30 cellular contexts compared by ENCODE assay signal in genomic region chr15:50803479-50803878, GRCh38.
"Had no signal": no experiment of that assay in that cellular context is flagged by ENCODE, and none has a peak within 500 bp of the region (broad histone marks: within the 10 kb centered on the region; RNA-seq: fewer than 3 reads in every experiment).

No MANE protein-coding gene starts in this region.

- H3K9me3 Mint-ChIP-seq: activated CD4-positive, alpha-beta memory T cell treated with anti-CD3 and anti-CD28 coated beads for 36 hours; activated CD4-positive, alpha-beta T cell treated with anti-CD3 and anti-CD28 coated beads, Interleukin-2, amount 10 ng/mL, durations not matched to agents 24 days and 14 days; activated naive CD4-positive, alpha-beta T cell treated with anti-CD3 and anti-CD28 coated beads, Interleukin-2, amount 50 U/mL, for 24 hours; activated naive CD8-positive, alpha-beta T cell treated with anti-CD3 and anti-CD28 coated beads for 36 hours; activated naive CD8-positive, alpha-beta T cell treated with anti-CD3 and anti-CD28 coated beads, Interleukin-2, amount 50 U/mL, for 24 hours; activated T-helper 1 cell treated with anti-CD3 and anti-CD28 coated beads, Interleukin-12 subunit alpha, Interleukin-12 subunit beta, Interleukin-2, Interleukin-4 antibody, amounts not matched to agents 30 ng/mL and 10 ng/mL and 1 ng/mL, durations not matched to agents 14 hours and 24 hours and 36 hours; T-helper 2 cell treated with Interferon-gamma antibody and Interleukin-4, amounts not matched to agents 5 μg/mL and 100 μg/mL, for 36 hours had no signal

- DNase-seq: activated CD4-positive, alpha-beta memory T cell treated with anti-CD3 and anti-CD28 coated beads for 36 hours; activated CD4-positive, alpha-beta T cell treated with anti-CD3 and anti-CD28 coated beads for 36 hours; activated CD4-positive, alpha-beta T cell treated with anti-CD3 and anti-CD28 coated beads, Interleukin-2, amount 10 ng/mL, durations not matched to agents 24 days and 14 days; activated CD4-positive, CD25-positive, alpha-beta regulatory T cell; activated CD4-positive, CD25-positive, alpha-beta regulatory T cell treated with anti-CD3 and anti-CD28 coated beads, Interleukin-2, amount 50 U/mL, for 72 hours; activated CD8-positive, alpha-beta memory T cell treated with anti-CD3 and anti-CD28 coated beads, Interleukin-2, amount 10 ng/mL, durations not matched to agents 7 days and 5 days; activated CD8-positive, alpha-beta memory T cell treated with anti-CD3 and anti-CD28 coated beads, Interleukin-2, amount 50 U/mL, for 4 hours; activated CD8-positive, alpha-beta T cell treated with anti-CD3 and anti-CD28 coated beads, Interleukin-2, amount 10 ng/mL, durations not matched to agents 7 days and 5 days; activated gamma-delta T cell; activated naive CD4-positive, alpha-beta T cell; activated naive CD8-positive, alpha-beta T cell treated with anti-CD3 and anti-CD28 coated beads for 36 hours; activated naive CD8-positive, alpha-beta T cell treated with anti-CD3 and anti-CD28 coated beads, Interleukin-2, amount 50 U/mL, for 24 hours; activated T-cell treated with anti-CD3 and anti-CD28 coated beads, Interleukin-2, amount 50 U/mL, for 1 hour; activated T-cell treated with anti-CD3 and anti-CD28 coated beads, Interleukin-2, amount 50 U/mL, for 48 hours; adrenal gland; amygdala; aorta; body of pancreas; caudate nucleus; effector CD8-positive, alpha-beta T cell; esophagus squamous epithelium; foreskin melanocyte; head of caudate nucleus; T-helper 1 cell; T-helper 17 cell; T1000 had no signal

- ATAC-seq: activated CD4-positive, alpha-beta T cell treated with anti-CD3 and anti-CD28 coated beads for 36 hours; activated CD8-positive, alpha-beta memory T cell treated with anti-CD3 and anti-CD28 coated beads, Interleukin-2, amount 10 ng/mL, durations not matched to agents 7 days and 5 days; activated CD8-positive, alpha-beta T cell treated with anti-CD3 and anti-CD28 coated beads, Interleukin-2, amount 10 ng/mL, durations not matched to agents 7 days and 5 days; activated naive CD8-positive, alpha-beta T cell treated with anti-CD3 and anti-CD28 coated beads, Interleukin-2, amount 50 U/mL, for 24 hours; body of pancreas; gastroesophageal sphincter; T-helper 17 cell had no signal

- H3K4me1 Mint-ChIP-seq: activated CD4-positive, alpha-beta T cell treated with anti-CD3 and anti-CD28 coated beads, Interleukin-2, amount 10 ng/mL, durations not matched to agents 24 days and 14 days; activated CD8-positive, alpha-beta memory T cell treated with anti-CD3 and anti-CD28 coated beads, Interleukin-2, amount 10 ng/mL, durations not matched to agents 7 days and 5 days; activated naive CD4-positive, alpha-beta T cell treated with anti-CD3 and anti-CD28 coated beads, Interleukin-2, amount 50 U/mL, for 24 hours; activated naive CD8-positive, alpha-beta T cell treated with anti-CD3 and anti-CD28 coated beads, Interleukin-2, amount 50 U/mL, for 24 hours; T-helper 17 cell had no signal

- H3K4me3 Mint-ChIP-seq: activated CD4-positive, alpha-beta memory T cell treated with anti-CD3 and anti-CD28 coated beads for 36 hours; activated CD4-positive, alpha-beta T cell treated with anti-CD3 and anti-CD28 coated beads for 36 hours; activated CD4-positive, alpha-beta T cell treated with anti-CD3 and anti-CD28 coated beads, Interleukin-2, amount 10 ng/mL, durations not matched to agents 24 days and 14 days; activated CD8-positive, alpha-beta memory T cell treated with anti-CD3 and anti-CD28 coated beads, Interleukin-2, amount 10 ng/mL, durations not matched to agents 7 days and 5 days; activated CD8-positive, alpha-beta T cell treated with anti-CD3 and anti-CD28 coated beads, Interleukin-2, amount 10 ng/mL, durations not matched to agents 7 days and 5 days; activated naive CD4-positive, alpha-beta T cell treated with anti-CD3 and anti-CD28 coated beads, Interleukin-2, amount 50 U/mL, for 24 hours; activated naive CD8-positive, alpha-beta T cell treated with anti-CD3 and anti-CD28 coated beads for 36 hours; activated naive CD8-positive, alpha-beta T cell treated with anti-CD3 and anti-CD28 coated beads, Interleukin-2, amount 50 U/mL, for 24 hours; activated T-helper 1 cell treated with anti-CD3 and anti-CD28 coated beads, Interleukin-12 subunit alpha, Interleukin-12 subunit beta, Interleukin-2, Interleukin-4 antibody, amounts not matched to agents 30 ng/mL and 10 ng/mL and 1 ng/mL, durations not matched to agents 14 hours and 24 hours and 36 hours; T-helper 17 cell; T-helper 2 cell treated with Interferon-gamma antibody and Interleukin-4, amounts not matched to agents 5 μg/mL and 100 μg/mL, for 36 hours had no signal

- H3K27ac Mint-ChIP-seq: activated CD4-positive, alpha-beta memory T cell treated with anti-CD3 and anti-CD28 coated beads for 36 hours; activated CD4-positive, alpha-beta T cell treated with anti-CD3 and anti-CD28 coated beads for 36 hours; activated CD4-positive, alpha-beta T cell treated with anti-CD3 and anti-CD28 coated beads, Interleukin-2, amount 10 ng/mL, durations not matched to agents 24 days and 14 days; activated CD8-positive, alpha-beta memory T cell treated with anti-CD3 and anti-CD28 coated beads, Interleukin-2, amount 10 ng/mL, durations not matched to agents 7 days and 5 days; activated CD8-positive, alpha-beta T cell treated with anti-CD3 and anti-CD28 coated beads, Interleukin-2, amount 10 ng/mL, durations not matched to agents 7 days and 5 days; activated naive CD4-positive, alpha-beta T cell treated with anti-CD3 and anti-CD28 coated beads, Interleukin-2, amount 50 U/mL, for 24 hours; activated naive CD8-positive, alpha-beta T cell treated with anti-CD3 and anti-CD28 coated beads for 36 hours; activated naive CD8-positive, alpha-beta T cell treated with anti-CD3 and anti-CD28 coated beads, Interleukin-2, amount 50 U/mL, for 24 hours; activated T-helper 1 cell treated with anti-CD3 and anti-CD28 coated beads, Interleukin-12 subunit alpha, Interleukin-12 subunit beta, Interleukin-2, Interleukin-4 antibody, amounts not matched to agents 30 ng/mL and 10 ng/mL and 1 ng/mL, durations not matched to agents 14 hours and 24 hours and 36 hours; T-helper 17 cell; T-helper 2 cell treated with Interferon-gamma antibody and Interleukin-4, amounts not matched to agents 5 μg/mL and 100 μg/mL, for 36 hours had no signal

- H3K36me3 Mint-ChIP-seq: activated CD4-positive, alpha-beta memory T cell treated with anti-CD3 and anti-CD28 coated beads for 36 hours; activated CD8-positive, alpha-beta memory T cell treated with anti-CD3 and anti-CD28 coated beads, Interleukin-2, amount 10 ng/mL, durations not matched to agents 7 days and 5 days; activated naive CD4-positive, alpha-beta T cell treated with anti-CD3 and anti-CD28 coated beads, Interleukin-2, amount 50 U/mL, for 24 hours; activated naive CD8-positive, alpha-beta T cell treated with anti-CD3 and anti-CD28 coated beads for 36 hours had no signal

- H3K27me3 Mint-ChIP-seq: activated CD4-positive, alpha-beta memory T cell treated with anti-CD3 and anti-CD28 coated beads for 36 hours; activated CD4-positive, alpha-beta T cell treated with anti-CD3 and anti-CD28 coated beads for 36 hours; activated CD4-positive, alpha-beta T cell treated with anti-CD3 and anti-CD28 coated beads, Interleukin-2, amount 10 ng/mL, durations not matched to agents 24 days and 14 days; activated CD8-positive, alpha-beta memory T cell treated with anti-CD3 and anti-CD28 coated beads, Interleukin-2, amount 10 ng/mL, durations not matched to agents 7 days and 5 days; activated naive CD4-positive, alpha-beta T cell treated with anti-CD3 and anti-CD28 coated beads, Interleukin-2, amount 50 U/mL, for 24 hours; activated naive CD8-positive, alpha-beta T cell treated with anti-CD3 and anti-CD28 coated beads for 36 hours had no signal
